ENCODE assay signal across 15 cellular contexts in the genomic region with DNA sequence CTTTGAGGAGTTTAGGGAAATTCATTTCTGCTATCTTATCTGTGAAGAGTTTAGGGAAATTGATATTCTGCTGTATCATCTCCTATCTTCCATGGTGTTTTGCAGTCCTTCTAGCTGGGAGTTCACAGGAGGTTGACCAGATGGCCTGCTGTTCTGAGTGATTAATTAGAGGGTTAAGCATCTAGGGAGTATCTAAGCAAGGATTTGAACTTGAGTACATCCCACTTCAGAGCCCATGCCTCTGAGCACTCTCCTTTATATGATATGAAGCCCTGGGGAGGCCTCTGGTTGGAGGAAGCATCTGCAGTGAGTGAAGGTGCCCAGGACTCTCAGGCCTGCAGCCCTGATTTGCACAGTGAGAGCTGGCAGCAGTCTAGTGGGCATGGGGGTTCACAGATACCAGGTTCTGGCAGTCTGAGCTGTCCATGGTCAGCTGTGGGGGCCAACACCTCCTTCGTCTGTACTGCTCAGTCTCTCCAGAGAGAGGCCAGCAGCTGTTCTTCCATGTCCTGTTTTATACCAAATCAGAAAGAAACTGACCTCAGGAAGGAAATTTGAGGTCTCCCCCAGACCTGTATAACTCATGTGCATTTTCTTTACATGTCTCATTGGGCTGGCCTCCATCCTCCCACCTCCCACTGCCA.
A peak's percentile ranks its signal among the peaks of the same experiment; 100 is the strongest.
DNase-seq lines count a peak whose midpoint lies in the region; ATAC-seq and TF ChIP-seq lines count a peak whose summit lies in the region.
"Had no signal": no experiment of that assay in that cellular context is flagged by ENCODE, and none has a peak within 500 bp of the region (broad histone marks: within the 10 kb centered on the region; RNA-seq: fewer than 3 reads in every experiment).

No MANE protein-coding gene starts in this region.

- H3K9me3 Mint-ChIP-seq in neural progenitor cell, result no peaks in the 10 kb centered on the region
- H3K9me3 Mint-ChIP-seq: HFFc6 had no signal

- H3K23ac ChIP-seq in mesendoderm (ENCODE audit: low read length), result no peak overlapping the region

- no peaks in the 10 kb centered on the region for H3K79me2 ChIP-seq in SK-N-SH (ENCODE audit: insufficient read depth)
- H3K79me2 ChIP-seq in mesendoderm (ENCODE audit: control insufficient read depth, insufficient read depth, low read length), result no peaks in the 10 kb centered on the region
- H3K79me2 ChIP-seq in neural progenitor cell (ENCODE audit: low read depth), result no peaks in the 10 kb centered on the region

- H3K9me2 ChIP-seq in SK-N-SH, result no peaks in the 10 kb centered on the region

- WGBS in SK-N-SH (ENCODE audit: low lambda C conversion rate), result 89% methylated on average over 1 of the region's 1 CpG
- no CpG with 5 or more reads among the region's 1 CpG for WGBS in mesendoderm (ENCODE audit: extremely low coverage, insufficient coverage, low lambda C conversion rate)

- no peak for TF ChIP-seq CTCF in SK-N-SH (IDR thresholded peaks at IDR 0.05)
- no peak for TF ChIP-seq CTCF in neural progenitor cell (IDR thresholded peaks at IDR 0.05)

- H2AK5ac ChIP-seq in mesendoderm (ENCODE audit: low read length), result no peak overlapping the region

- CTCF ChIA-PET in SK-N-SH (lab: Yijun Ruan, JAX), result no interaction called here

- no peak overlapping the region for H4K5ac ChIP-seq in mesendoderm (ENCODE audit: low read length)

- H2BK5ac ChIP-seq in mesendoderm (ENCODE audit: low read length), result no peak overlapping the region

- no peak for TF ChIP-seq EP300 in SK-N-SH (IDR thresholded peaks at IDR 0.05; ENCODE audit: borderline replicate concordance in 1 of 2, low read depth in 1 of 2, low read length in 1 of 2)

- H3K4me3 ChIP-seq in SK-N-SH (ENCODE audit: low read depth in 2 of 2, low read length in 1 of 2) (no peak overlapping the region), mesendoderm (ENCODE audit: low read length) (no peak overlapping the region), neural progenitor cell (no peak overlapping the region)
- H3K4me3 ChIP-seq: HAP-1 had no signal

- H3K18ac ChIP-seq in mesendoderm (ENCODE audit: low read length), result no peak overlapping the region

- H3K27me3 Mint-ChIP-seq in neural progenitor cell (ENCODE audit: insufficient read depth, low read depth), result no peaks in the 10 kb centered on the region

- H3K27me3 ChIP-seq in SK-N-SH (ENCODE audit: insufficient read depth) (no peaks in the 10 kb centered on the region), mesendoderm (ENCODE audit: insufficient read depth, low read length, poor library complexity) (no peaks in the 10 kb centered on the region), neural progenitor cell (no peaks in the 10 kb centered on the region)

- no peaks in the 10 kb centered on the region for H3K36me3 ChIP-seq in SK-N-SH (replicated peaks in 1 of 2; ENCODE audit: control insufficient read depth in 1 of 2, insufficient read depth in 2 of 2, low read length in 1 of 2)
- no peaks in the 10 kb centered on the region for H3K36me3 ChIP-seq in mesendoderm (ENCODE audit: control insufficient read depth, insufficient read depth, low read length)
- no peaks in the 10 kb centered on the region for H3K36me3 ChIP-seq in neural progenitor cell
- H3K36me3 ChIP-seq: HAP-1 had no signal

- H2BK15ac ChIP-seq in mesendoderm (replicated peaks; ENCODE audit: low read depth), result no peak overlapping the region

- H3K4me2 ChIP-seq in SK-N-SH (no peak overlapping the region), mesendoderm (ENCODE audit: low read length) (no peak overlapping the region), neural progenitor cell (no peak overlapping the region)

- H3K4ac ChIP-seq in mesendoderm (ENCODE audit: low read depth, low read length), result no peak overlapping the region

- H4K20me1 ChIP-seq in SK-N-SH (ENCODE audit: insufficient read depth), result no peaks in the 10 kb centered on the region
- no peaks in the 10 kb centered on the region for H4K20me1 ChIP-seq in neural progenitor cell (ENCODE audit: low read depth)

- DNase-seq in SK-N-SH (no peak), NCI-H82 (lab: John Stamatoyannopoulos, UW) (peak; percentile 94), mesendoderm (peak; percentile 40), neural progenitor cell (ENCODE audit: low spot score) (no peak), T-helper 9 cell (no peak), NCI-H446 treated with DMSO at 0.1 percent for 48 hours (lab: John Stamatoyannopoulos, UW) (no peak)
- DNase-seq: CD8-positive, alpha-beta T cell; COR-L47; GOT3; HFFc6 had no signal

- H3K27ac Mint-ChIP-seq in neural progenitor cell, result no peak overlapping the region
- H3K27ac Mint-ChIP-seq: CD8-positive, alpha-beta T cell; HFFc6 had no signal

- ATAC-seq in SK-N-SH treated with all-trans-retinoic acid at 6 μM for 48 hours (no peak), GM21529 (IDR thresholded peaks at IDR 0.05; ENCODE audit: unreplicated experiment) (no peak)
- ATAC-seq: CD8-positive, alpha-beta T cell had no signal

- POLR2A ChIA-PET in SK-N-SH (lab: Yijun Ruan, JAX), result no interaction called here

- no peaks in the 10 kb centered on the region for H3K36me3 Mint-ChIP-seq in neural progenitor cell
- H3K36me3 Mint-ChIP-seq: CD14-positive monocyte; CD8-positive, alpha-beta T cell had no signal

- no peaks in the 10 kb centered on the region for H3K79me1 ChIP-seq in mesendoderm (ENCODE audit: low read length)

- H3K4me1 Mint-ChIP-seq in neural progenitor cell, result no peaks in the 10 kb centered on the region
- H3K4me1 Mint-ChIP-seq: CD14-positive monocyte had no signal

- no peak overlapping the region for H3K27ac ChIP-seq in SK-N-SH (ENCODE audit: low read depth in 2 of 2, low read length in 1 of 2)
- H3K27ac ChIP-seq in mesendoderm (ENCODE audit: low read depth, low read length), result no peak overlapping the region
- no peak overlapping the region for H3K27ac ChIP-seq in neural progenitor cell
- H3K27ac ChIP-seq: 22Rv1 had no signal

- no peak overlapping the region for H3K4me3 Mint-ChIP-seq in neural progenitor cell
- H3K4me3 Mint-ChIP-seq: CD14-positive monocyte; CD8-positive, alpha-beta T cell; HFFc6 had no signal

- no peak overlapping the region for H3K56ac ChIP-seq in mesendoderm (ENCODE audit: low read length)

- H3K9ac ChIP-seq in SK-N-SH (no peak overlapping the region), mesendoderm (ENCODE audit: low read length) (no peak overlapping the region), neural progenitor cell (no peak overlapping the region)

- H3K9me3 ChIP-seq in SK-N-SH, result no peaks in the 10 kb centered on the region
- H3K9me3 ChIP-seq in neural progenitor cell (ENCODE audit: low read depth), result no peaks in the 10 kb centered on the region
- H3K9me3 ChIP-seq: HAP-1 had no signal

- H3K4me1 ChIP-seq in SK-N-SH (ENCODE audit: control insufficient read depth in 1 of 2, insufficient read depth in 2 of 2, low read depth in 1 of 2, low read length in 1 of 2) (no peaks in the 10 kb centered on the region), mesendoderm (ENCODE audit: control insufficient read depth, low read depth, low read length) (no peaks in the 10 kb centered on the region), neural progenitor cell (peaks cover 6% of the 10 kb centered on the region)
- H3K4me1 ChIP-seq: HAP-1 had no signal

- no peak overlapping the region for H2AFZ ChIP-seq in SK-N-SH (ENCODE audit: low read depth)
- H2AFZ ChIP-seq in neural progenitor cell (replicated peaks), result no peak overlapping the region

- TF ChIP-seq RAD21 in SK-N-SH (IDR thresholded peaks at IDR 0.05; ENCODE audit: low read length), result no peak

- no peak overlapping the region for H4K8ac ChIP-seq in mesendoderm (ENCODE audit: low read depth, low read length)

- H3F3A ChIP-seq in SK-N-SH (replicated peaks; ENCODE audit: insufficient read depth) (no peaks in the 10 kb centered on the region), neural progenitor cell (ENCODE audit: low read depth) (no peaks in the 10 kb centered on the region)

- H2BK120ac ChIP-seq in mesendoderm (ENCODE audit: low read depth, low read length), result no peak overlapping the region

TF ChIP-seq in SK-N-SH treated with all-trans-retinoic acid at 6 μM for 48 hours, 23 proteins besides CTCF, POLR2A, EP300 and RAD21 (continues in another document):
- TF ChIP-seq ZNF8 (CRISPR knock-in tag; IDR thresholded peaks at IDR 0.05) (no peak), OSR1 (CRISPR knock-in tag; IDR thresholded peaks at IDR 0.05) (no peak), ZFP3 (CRISPR knock-in tag; IDR thresholded peaks at IDR 0.05) (no peak), PATZ1 (CRISPR knock-in tag; IDR thresholded peaks at IDR 0.05; ENCODE audit: borderline replicate concordance) (no peak), ISL1 (CRISPR knock-in tag; IDR thresholded peaks at IDR 0.05) (no peak), BACH2 (CRISPR knock-in tag; IDR thresholded peaks at IDR 0.05; ENCODE audit: borderline replicate concordance) (no peak), SNAI2 (CRISPR knock-in tag; IDR thresholded peaks at IDR 0.05) (no peak), GLIS3 (CRISPR knock-in tag; IDR thresholded peaks at IDR 0.05) (no peak)

Comparison
In these comparisons a context has a peak if more than half of its experiments do, and no peak if none do; other contexts are left out.
1. DNase-seq: peak in NCI-H82 (single experiment) and mesendoderm (single experiment); none in SK-N-SH (single experiment), neural progenitor cell (single experiment), T-helper 9 cell (single experiment) and NCI-H446 treated with DMSO at 0.1 percent for 48 hours (single experiment).